In genomic region chr2:173734686-173735308, GRCh38 we compare ENCODE assay signal across 17 cellular contexts.
"Had no signal": no experiment of that assay in that cellular context is flagged by ENCODE, and none has a peak within 500 bp of the region (broad histone marks: within the 10 kb centered on the region; RNA-seq: fewer than 3 reads in every experiment).

No MANE protein-coding gene starts in this region.

- H3K36me3 ChIP-seq: heart right ventricle, neutrophil, ovary, prostate gland, spleen, upper lobe of right lung had no signal

- H3K27ac ChIP-seq: heart right ventricle, neutrophil, ovary, prostate gland, spleen, upper lobe of right lung had no signal

- DNase-seq: activated CD4-positive, alpha-beta memory T cell treated with anti-CD3 and anti-CD28 coated beads for 36 hours; activated CD4-positive, alpha-beta T cell treated with anti-CD3 and anti-CD28 coated beads for 4 hours; activated CD4-positive, CD25-positive, alpha-beta regulatory T cell; activated effector memory CD4-positive, alpha-beta T cell treated with anti-CD3 and anti-CD28 coated beads, Interleukin-2, amount 50 U/mL, for 16 hours; activated naive CD4-positive, alpha-beta T cell treated with anti-CD3 and anti-CD28 coated beads, Interleukin-2, amount 10 ng/mL, durations not matched to agents 7 days and 5 days; activated T-cell treated with anti-CD3 and anti-CD28 coated beads, Interleukin-2, amount 50 U/mL, for 72 hours; amygdala; cerebellar nuclear complex; foreskin fibroblast; heart right ventricle; ovary; spleen; stimulated activated CD4-positive, alpha-beta T cell treated with anti-CD3 and anti-CD28 coated beads, Interleukin-4, amount 100 ng/mL, for 24 hours; stimulated activated naive CD4-positive, alpha-beta T cell treated with Interleukin-2 at 50 U/mL for 16 hours; upper lobe of right lung had no signal

- H3K27me3 ChIP-seq: heart right ventricle, ovary, upper lobe of right lung had no signal

- ATAC-seq: activated T-cell treated with anti-CD3 and anti-CD28 coated beads, Interleukin-2, amount 50 U/mL, for 72 hours; heart right ventricle; upper lobe of right lung had no signal

- H3K4me3 ChIP-seq: heart right ventricle, ovary, prostate gland, spleen, upper lobe of right lung had no signal
